19 cellular contexts compared by ENCODE assay signal in genomic region chr17:8668181-8668740, GRCh38. TPM values are rescaled to one million over a fixed set of nuclear protein-coding genes. Genes with fewer than 3 reads are reported as not detected.
DNase-seq lines count a peak whose midpoint lies in the region; ATAC-seq, FAIRE-seq and TF ChIP-seq lines count a peak whose summit lies in the region.
"Had no signal": no experiment of that assay in that cellular context is flagged by ENCODE, and none has a peak within 500 bp of the region (broad histone marks: within the 10 kb centered on the region; RNA-seq: fewer than 3 reads in every experiment).

No MANE protein-coding gene starts in this region.

- TF ChIP-seq CTCF in A549 (IDR thresholded peaks at IDR 0.05): no peak
- TF ChIP-seq CTCF in smooth muscle cell (IDR thresholded peaks at IDR 0.05; ENCODE audit: borderline replicate concordance, insufficient read depth, poor library complexity, severe bottlenecking): no peak
- no peak for TF ChIP-seq CTCF in pancreas (IDR thresholded peaks at IDR 0.05)
- no peak for TF ChIP-seq CTCF in D721Med (IDR thresholded peaks at IDR 0.05; ENCODE audit: insufficient read depth, missing control alignments)

- no peak for TF ChIP-seq RAD21 in A549 (conservative IDR thresholded peaks at IDR 0.05 in 1 of 2, IDR thresholded peaks at IDR 0.05 in 1 of 2)

- H4K20me1 ChIP-seq in smooth muscle cell (ENCODE audit: low read depth): no peaks in the 10 kb centered on the region
- H4K20me1 ChIP-seq: BLaER1 had no signal

- peaks cover 17% of the 10 kb centered on the region for H3F3A ChIP-seq in smooth muscle cell (ENCODE audit: low read depth)

- no peaks in the 10 kb centered on the region for H3K36me3 ChIP-seq in smooth muscle cell (ENCODE audit: low read depth)
- H3K36me3 ChIP-seq in pancreas: no peaks in the 10 kb centered on the region
- H3K36me3 ChIP-seq: BLaER1 had no signal

- H3K79me2 ChIP-seq in smooth muscle cell (ENCODE audit: low read depth): no peaks in the 10 kb centered on the region

- FAIRE-seq in A549 (lab: Jason Lieb, UNC): peak; percentile 74
- FAIRE-seq in pancreas (lab: Jason Lieb, UNC): no peak
- no peak for FAIRE-seq in D721Med (lab: Jason Lieb, UNC)
- FAIRE-seq: GM19239 had no signal

- H3K4me2 ChIP-seq in A549: no peak overlapping the region
- no peak overlapping the region for H3K4me2 ChIP-seq in smooth muscle cell
- H3K4me2 ChIP-seq: BLaER1 had no signal

- no peak for TF ChIP-seq POLR2A in A549 (IDR thresholded peaks at IDR 0.05; ENCODE audit: low read length)

- DNase-seq in A549 (ENCODE audit: low read depth in 1 of 2, low spot score in 1 of 2) (no peak), dermis blood vessel endothelial cell (peak; percentile 9), foreskin melanocyte (peak; percentile 90), smooth muscle cell (lab: John Stamatoyannopoulos, UW; ENCODE audit: unreplicated experiment) (no peak), pancreas (no peak), D721Med (ENCODE audit: insufficient read length, low spot score) (no peak), T-helper 9 cell (no peak)
- DNase-seq: AML-193; Caco-2; CD8-positive, alpha-beta memory T cell; DMS53; GF-D8; GOT3; IMR-90 had no signal

- no peak for ATAC-seq in A549
- ATAC-seq in pancreas: no peak
- ATAC-seq in HG02623 (IDR thresholded peaks at IDR 0.05; ENCODE audit: unreplicated experiment): no peak
- ATAC-seq: HCT116 had no signal

- H3K27me3 ChIP-seq in smooth muscle cell (ENCODE audit: low read depth): no peaks in the 10 kb centered on the region
- H3K27me3 ChIP-seq in pancreas: peaks cover 0 to 7% (median 0%) of the 10 kb centered on the region in 4 donors
- H3K27me3 ChIP-seq: BLaER1 had no signal

- H3K9me3 ChIP-seq in A549 (no peaks in the 10 kb centered on the region), smooth muscle cell (replicated peaks; ENCODE audit: low read depth) (no peaks in the 10 kb centered on the region), pancreas (no peaks in the 10 kb centered on the region)
- H3K9me3 ChIP-seq: BLaER1, Caco-2 had no signal

- POLR2A ChIA-PET in A549 (lab: Yijun Ruan, JAX): no interaction called here

- no peak for TF ChIP-seq EP300 in A549 (IDR thresholded peaks at IDR 0.05)

- CTCF ChIA-PET in A549 (lab: Yijun Ruan, JAX): no interaction called here

- no peak overlapping the region for H3K4me3 ChIP-seq in A549
- H3K4me3 ChIP-seq in smooth muscle cell: no peak overlapping the region
- H3K4me3 ChIP-seq in pancreas: no peak overlapping the region
- H3K4me3 ChIP-seq: BLaER1 had no signal

- intact Hi-C loops in pancreas (cut with DNase I): no loop called here

- no peak overlapping the region for H3K27ac ChIP-seq in A549
- H3K27ac ChIP-seq in smooth muscle cell (ENCODE audit: low read depth): peak overlapping the region; percentile 83
- H3K27ac ChIP-seq in pancreas: no peak overlapping the region
- H3K27ac ChIP-seq: 22Rv1, BLaER1 had no signal

- no peak overlapping the region for H2AFZ ChIP-seq in smooth muscle cell (ENCODE audit: low read depth)

- H3K9ac ChIP-seq in smooth muscle cell (ENCODE audit: low read depth): no peak overlapping the region
- H3K9ac ChIP-seq: BLaER1 had no signal

- no peaks in the 10 kb centered on the region for H3K4me1 ChIP-seq in A549
- no peaks in the 10 kb centered on the region for H3K4me1 ChIP-seq in smooth muscle cell (ENCODE audit: low read depth)
- H3K4me1 ChIP-seq in pancreas: no peaks in the 10 kb centered on the region
- H3K4me1 ChIP-seq: Caco-2 had no signal

- 80% methylated on average over 3 of the region's 3 CpGs for WGBS in A549 (ENCODE audit: missing lambda C conversion rate)
- 95% methylated on average over 3 of the region's 3 CpGs for whole genome bisulfite sequencing in smooth muscle cell (ENCODE audit: low lambda C conversion rate)
- WGBS in pancreas, 2 donors: 89 to 90% methylated on average over 3 of the region's 3 CpGs

TF ChIP-seq in A549, 52 proteins besides CTCF, POLR2A, EP300 and RAD21:
- TF ChIP-seq JUNB (IDR thresholded peaks at IDR 0.05): no peak
- TF ChIP-seq HOXB13 (CRISPR knock-in tag; IDR thresholded peaks at IDR 0.05; ENCODE audit: low read depth): no peak
- no peak for TF ChIP-seq CEBPB (IDR thresholded peaks at IDR 0.05)
- no peak for TF ChIP-seq RARB (CRISPR knock-in tag; IDR thresholded peaks at IDR 0.05)
- TF ChIP-seq EHF (CRISPR knock-in tag; IDR thresholded peaks at IDR 0.05): no peak
- TF ChIP-seq CHD4 (IDR thresholded peaks at IDR 0.05; ENCODE audit: borderline replicate concordance): no peak
- no peak for TF ChIP-seq KDM1A (IDR thresholded peaks at IDR 0.05; ENCODE audit: low read depth)
- TF ChIP-seq, protein P1, sequence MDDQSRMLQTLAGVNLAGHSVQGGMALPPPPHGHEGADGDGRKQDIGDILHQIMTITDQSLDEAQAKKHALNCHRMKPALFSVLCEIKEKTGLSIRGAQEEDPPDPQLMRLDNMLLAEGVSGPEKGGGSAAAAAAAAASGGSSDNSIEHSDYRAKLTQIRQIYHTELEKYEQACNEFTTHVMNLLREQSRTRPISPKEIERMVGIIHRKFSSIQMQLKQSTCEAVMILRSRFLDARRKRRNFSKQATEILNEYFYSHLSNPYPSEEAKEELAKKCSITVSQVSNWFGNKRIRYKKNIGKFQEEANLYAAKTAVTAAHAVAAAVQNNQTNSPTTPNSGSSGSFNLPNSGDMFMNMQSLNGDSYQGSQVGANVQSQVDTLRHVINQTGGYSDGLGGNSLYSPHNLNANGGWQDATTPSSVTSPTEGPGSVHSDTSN (IDR thresholded peaks at IDR 0.05): no peak
- TF ChIP-seq MAX (IDR thresholded peaks at IDR 0.05): no peak
- no peak for TF ChIP-seq RFX5 (IDR thresholded peaks at IDR 0.05)
- TF ChIP-seq CHD2 (IDR thresholded peaks at IDR 0.05; ENCODE audit: low read length, partially characterized antibody): no peak
- no peak for TF ChIP-seq MYC (IDR thresholded peaks at IDR 0.05; ENCODE audit: borderline replicate concordance, low read length)
- TF ChIP-seq ZFP36 (IDR thresholded peaks at IDR 0.05; ENCODE audit: borderline replicate concordance, partially characterized antibody): no peak

RNA-seq across cellular contexts. Expression of gene MYH10, which starts 37.7 kb away (rescaled TPM):
- polyA plus RNA-seq in A549 (2011; rRNA removed): 28.3 TPM in 2 replicates
- 25.3 and 27.1 TPM in 2 replicates for polyA plus RNA-seq in A549 (2012; cell fraction: cytosol; rRNA removed)
- polyA plus RNA-seq in A549 (2012; cell fraction: nucleus; rRNA removed): 67.6 and 76.0 TPM in 2 replicates
- 26.4 to 26.7 TPM (median 26.5 TPM) in 3 replicates for polyA plus RNA-seq in A549 (2017; fragmentation: RNase III; extraction: RNeasy Plus Mini Kit Qiagen cat#74134 plus additional on column Dnase treatment)
- 30.3 and 55.2 TPM in 2 replicates for polyA minus RNA-seq in A549 (2011; rRNA and poly(A)+ RNA removed)
- total RNA-seq in dermis blood vessel endothelial cell: 227 and 533 TPM in 2 replicates
- 107 and 146 TPM in 2 replicates for total RNA-seq in smooth muscle cell
- 83.0 and 112 TPM in 2 replicates for polyA plus RNA-seq in smooth muscle cell
- total RNA-seq in pancreas: 10 to 100 TPM in 5 of 6 donors, 1 to 10 TPM in 1; 7.6 to 28.0 (median 12.6) TPM
- 10 to 100 TPM in 1 of 2 donors, 1 to 10 TPM in 1; 4.6 to 11.1 TPM for polyA plus RNA-seq in pancreas

Comparison
In these comparisons a context has a peak if more than half of its experiments do, and no peak if none do; other contexts are left out.
1. DNase-seq: peak in dermis blood vessel endothelial cell (single experiment) and foreskin melanocyte (single experiment); none in A549 (0 of 2), smooth muscle cell (single experiment), pancreas (0 of 6), D721Med (single experiment) and T-helper 9 cell (single experiment).